1 cellular context compared by ENCODE assay signal in the genomic region with DNA sequence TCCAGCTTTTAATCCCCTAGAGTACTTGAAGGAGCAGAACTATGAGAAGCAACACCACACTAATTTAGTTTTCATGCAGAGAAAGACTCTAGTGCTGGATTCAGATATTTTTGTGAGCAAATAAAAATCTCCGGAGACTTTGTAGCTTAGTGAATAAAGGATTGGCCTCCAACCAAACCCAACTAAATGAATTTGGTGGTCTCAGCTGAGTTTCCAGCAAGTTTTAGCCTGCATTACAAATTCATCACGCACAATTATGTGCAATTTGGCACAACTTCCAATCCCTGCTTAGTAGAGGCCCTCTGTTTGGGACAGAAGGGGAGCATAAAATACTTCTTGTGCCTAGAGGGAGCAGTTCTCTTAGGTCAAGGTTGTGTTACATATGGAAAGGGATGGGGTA.
TF ChIP-seq lines count a peak whose summit lies in the region.

No MANE protein-coding gene starts in this region.

TF ChIP-seq in H1, 55 proteins besides CTCF, POLR2A, EP300 and RAD21 (continued from another document):
- TF ChIP-seq, protein P1, sequence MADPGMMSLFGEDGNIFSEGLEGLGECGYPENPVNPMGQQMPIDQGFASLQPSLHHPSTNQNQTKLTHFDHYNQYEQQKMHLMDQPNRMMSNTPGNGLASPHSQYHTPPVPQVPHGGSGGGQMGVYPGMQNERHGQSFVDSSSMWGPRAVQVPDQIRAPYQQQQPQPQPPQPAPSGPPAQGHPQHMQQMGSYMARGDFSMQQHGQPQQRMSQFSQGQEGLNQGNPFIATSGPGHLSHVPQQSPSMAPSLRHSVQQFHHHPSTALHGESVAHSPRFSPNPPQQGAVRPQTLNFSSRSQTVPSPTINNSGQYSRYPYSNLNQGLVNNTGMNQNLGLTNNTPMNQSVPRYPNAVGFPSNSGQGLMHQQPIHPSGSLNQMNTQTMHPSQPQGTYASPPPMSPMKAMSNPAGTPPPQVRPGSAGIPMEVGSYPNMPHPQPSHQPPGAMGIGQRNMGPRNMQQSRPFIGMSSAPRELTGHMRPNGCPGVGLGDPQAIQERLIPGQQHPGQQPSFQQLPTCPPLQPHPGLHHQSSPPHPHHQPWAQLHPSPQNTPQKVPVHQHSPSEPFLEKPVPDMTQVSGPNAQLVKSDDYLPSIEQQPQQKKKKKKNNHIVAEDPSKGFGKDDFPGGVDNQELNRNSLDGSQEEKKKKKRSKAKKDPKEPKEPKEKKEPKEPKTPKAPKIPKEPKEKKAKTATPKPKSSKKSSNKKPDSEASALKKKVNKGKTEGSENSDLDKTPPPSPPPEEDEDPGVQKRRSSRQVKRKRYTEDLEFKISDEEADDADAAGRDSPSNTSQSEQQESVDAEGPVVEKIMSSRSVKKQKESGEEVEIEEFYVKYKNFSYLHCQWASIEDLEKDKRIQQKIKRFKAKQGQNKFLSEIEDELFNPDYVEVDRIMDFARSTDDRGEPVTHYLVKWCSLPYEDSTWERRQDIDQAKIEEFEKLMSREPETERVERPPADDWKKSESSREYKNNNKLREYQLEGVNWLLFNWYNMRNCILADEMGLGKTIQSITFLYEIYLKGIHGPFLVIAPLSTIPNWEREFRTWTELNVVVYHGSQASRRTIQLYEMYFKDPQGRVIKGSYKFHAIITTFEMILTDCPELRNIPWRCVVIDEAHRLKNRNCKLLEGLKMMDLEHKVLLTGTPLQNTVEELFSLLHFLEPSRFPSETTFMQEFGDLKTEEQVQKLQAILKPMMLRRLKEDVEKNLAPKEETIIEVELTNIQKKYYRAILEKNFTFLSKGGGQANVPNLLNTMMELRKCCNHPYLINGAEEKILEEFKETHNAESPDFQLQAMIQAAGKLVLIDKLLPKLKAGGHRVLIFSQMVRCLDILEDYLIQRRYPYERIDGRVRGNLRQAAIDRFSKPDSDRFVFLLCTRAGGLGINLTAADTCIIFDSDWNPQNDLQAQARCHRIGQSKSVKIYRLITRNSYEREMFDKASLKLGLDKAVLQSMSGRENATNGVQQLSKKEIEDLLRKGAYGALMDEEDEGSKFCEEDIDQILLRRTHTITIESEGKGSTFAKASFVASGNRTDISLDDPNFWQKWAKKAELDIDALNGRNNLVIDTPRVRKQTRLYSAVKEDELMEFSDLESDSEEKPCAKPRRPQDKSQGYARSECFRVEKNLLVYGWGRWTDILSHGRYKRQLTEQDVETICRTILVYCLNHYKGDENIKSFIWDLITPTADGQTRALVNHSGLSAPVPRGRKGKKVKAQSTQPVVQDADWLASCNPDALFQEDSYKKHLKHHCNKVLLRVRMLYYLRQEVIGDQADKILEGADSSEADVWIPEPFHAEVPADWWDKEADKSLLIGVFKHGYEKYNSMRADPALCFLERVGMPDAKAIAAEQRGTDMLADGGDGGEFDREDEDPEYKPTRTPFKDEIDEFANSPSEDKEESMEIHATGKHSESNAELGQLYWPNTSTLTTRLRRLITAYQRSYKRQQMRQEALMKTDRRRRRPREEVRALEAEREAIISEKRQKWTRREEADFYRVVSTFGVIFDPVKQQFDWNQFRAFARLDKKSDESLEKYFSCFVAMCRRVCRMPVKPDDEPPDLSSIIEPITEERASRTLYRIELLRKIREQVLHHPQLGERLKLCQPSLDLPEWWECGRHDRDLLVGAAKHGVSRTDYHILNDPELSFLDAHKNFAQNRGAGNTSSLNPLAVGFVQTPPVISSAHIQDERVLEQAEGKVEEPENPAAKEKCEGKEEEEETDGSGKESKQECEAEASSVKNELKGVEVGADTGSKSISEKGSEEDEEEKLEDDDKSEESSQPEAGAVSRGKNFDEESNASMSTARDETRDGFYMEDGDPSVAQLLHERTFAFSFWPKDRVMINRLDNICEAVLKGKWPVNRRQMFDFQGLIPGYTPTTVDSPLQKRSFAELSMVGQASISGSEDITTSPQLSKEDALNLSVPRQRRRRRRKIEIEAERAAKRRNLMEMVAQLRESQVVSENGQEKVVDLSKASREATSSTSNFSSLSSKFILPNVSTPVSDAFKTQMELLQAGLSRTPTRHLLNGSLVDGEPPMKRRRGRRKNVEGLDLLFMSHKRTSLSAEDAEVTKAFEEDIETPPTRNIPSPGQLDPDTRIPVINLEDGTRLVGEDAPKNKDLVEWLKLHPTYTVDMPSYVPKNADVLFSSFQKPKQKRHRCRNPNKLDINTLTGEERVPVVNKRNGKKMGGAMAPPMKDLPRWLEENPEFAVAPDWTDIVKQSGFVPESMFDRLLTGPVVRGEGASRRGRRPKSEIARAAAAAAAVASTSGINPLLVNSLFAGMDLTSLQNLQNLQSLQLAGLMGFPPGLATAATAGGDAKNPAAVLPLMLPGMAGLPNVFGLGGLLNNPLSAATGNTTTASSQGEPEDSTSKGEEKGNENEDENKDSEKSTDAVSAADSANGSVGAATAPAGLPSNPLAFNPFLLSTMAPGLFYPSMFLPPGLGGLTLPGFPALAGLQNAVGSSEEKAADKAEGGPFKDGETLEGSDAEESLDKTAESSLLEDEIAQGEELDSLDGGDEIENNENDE (IDR thresholded peaks at IDR 0.05; ENCODE audit: insufficient replicate concordance, low read length), result no peak
- no peak for TF ChIP-seq YY1 (IDR thresholded peaks at IDR 0.05; ENCODE audit: low read depth, low read length)
- no peak for TF ChIP-seq JUND (IDR thresholded peaks at IDR 0.05; ENCODE audit: low read length)
